Comparison of ENCODE assay signal across 18 cellular contexts in genomic region chr3:72595376-72595775, GRCh38.
DNase-seq lines count a peak whose midpoint lies in the region; ATAC-seq, FAIRE-seq and TF ChIP-seq lines count a peak whose summit lies in the region.
"Had no signal": no experiment of that assay in that cellular context is flagged by ENCODE, and none has a peak within 500 bp of the region (broad histone marks: within the 10 kb centered on the region; RNA-seq: fewer than 3 reads in every experiment).

No MANE protein-coding gene starts in this region.

- intact Hi-C loops in K562 (cut with micrococcal nuclease), result no loop called here

- TF ChIP-seq RAD21 in K562 (CRISPR knock-in tag; conservative IDR thresholded peaks at IDR 0.05 in 1 of 2, IDR thresholded peaks at IDR 0.05 in 1 of 2), result no peak

- ATAC-seq in GM23338 (no peak), K562 (peak; percentile 69), HG02981 (IDR thresholded peaks at IDR 0.05; ENCODE audit: unreplicated experiment) (no peak)

- H3K79me2 ChIP-seq in GM23338 (replicated peaks; ENCODE audit: insufficient read depth) (no peaks in the 10 kb centered on the region), K562 (ENCODE audit: control insufficient read depth, insufficient read depth, low read length) (no peaks in the 10 kb centered on the region)

- in situ Hi-C loops in K562 (cut with MboI), result no loop called here

- no peak overlapping the region for H3K4ac ChIP-seq in neuronal stem cell (ENCODE audit: low read length)

- H3K9me2 ChIP-seq in GM23338 (ENCODE audit: insufficient read depth), result no peaks in the 10 kb centered on the region

- H3K27ac ChIP-seq in GM23338 (ENCODE audit: low read depth) (no peak overlapping the region), K562 (ENCODE audit: extremely low read depth, low read depth, low read length) (no peak overlapping the region), neuronal stem cell (replicated peaks; ENCODE audit: low read length) (no peak overlapping the region)
- H3K27ac ChIP-seq: C4-2B, Peyer's patch had no signal

- DNase-seq in GM23338 (ENCODE audit: low spot score) (no peak), RPMI7951 (ENCODE audit: low read depth) (peak; percentile 53), K562 (ENCODE audit: extremely low read depth in 1 of 4, low spot score in 3 of 4) (peak; percentile 17 to 75 (median 40)), neuronal stem cell (ENCODE audit: low spot score) (no peak), T-helper 1 cell (no peak), activated T-cell treated with anti-CD3 and anti-CD28 coated beads for 4 hours (no peak)
- DNase-seq: COR-L47, H9, KBM-7, NCI-H1436 treated with DMSO at 0.1 percent for 48 hours, NCI-H2081 treated with DMSO at 0.1 percent for 48 hours, NCI-H510A, NCI-H82, Peyer's patch, Right ventricle myocardium superior had no signal

- peak; percentile 74 for TF ChIP-seq EP300 in K562 (IDR thresholded peaks at IDR 0.05; ENCODE audit: low read length)

- H3K4me2 ChIP-seq in GM23338 (no peak overlapping the region), K562 (ENCODE audit: insufficient read depth, low read length) (no peak overlapping the region; the same call in 1 of the 2 replicates), neuronal stem cell (ENCODE audit: insufficient read depth, low read length, poor library complexity, severe bottlenecking) (no peak overlapping the region)

- H3K79me1 ChIP-seq in neuronal stem cell (ENCODE audit: low read depth, low read length), result no peaks in the 10 kb centered on the region

- no peak for TF ChIP-seq POLR2A in K562 (conservative IDR thresholded peaks at IDR 0.05)

- no peaks in the 10 kb centered on the region for H4K20me1 ChIP-seq in GM23338 (replicated peaks; ENCODE audit: insufficient read depth)
- H4K20me1 ChIP-seq in K562 (replicated peaks; ENCODE audit: control insufficient read depth, insufficient read depth, low read length), result no peaks in the 10 kb centered on the region

- H3F3A ChIP-seq in GM23338 (replicated peaks; ENCODE audit: low read depth), result no peaks in the 10 kb centered on the region

- no peak overlapping the region for H2BK12ac ChIP-seq in neuronal stem cell (ENCODE audit: low read length)

- H3K14ac ChIP-seq in neuronal stem cell (ENCODE audit: low read length), result no peak overlapping the region

- peaks cover 40% of the 10 kb centered on the region for H3K4me1 Mint-ChIP-seq in GM23338

- H3K9me1 ChIP-seq in K562 (ENCODE audit: control insufficient read depth, insufficient read depth, low read length), result peaks cover 4% of the 10 kb centered on the region

- no peaks in the 10 kb centered on the region for H3K9me3 ChIP-seq in K562 (replicated peaks; ENCODE audit: control insufficient read depth, insufficient read depth, low read depth, low read length)
- no peaks in the 10 kb centered on the region for H3K9me3 ChIP-seq in neuronal stem cell (replicated peaks in 1 of 2; ENCODE audit: control insufficient read depth in 2 of 2, insufficient read depth in 1 of 2, low read depth in 1 of 2, low read length in 2 of 2)
- H3K9me3 ChIP-seq: Peyer's patch had no signal

- H3K9ac ChIP-seq in K562 (ENCODE audit: insufficient read depth in 1 of 2, low read depth in 2 of 2, low read length in 2 of 2) (no peak overlapping the region), neuronal stem cell (ENCODE audit: low read depth, low read length, poor library complexity) (peak overlapping the region; percentile 15)

- H3K27me3 ChIP-seq in GM23338 (ENCODE audit: insufficient read depth), result no peaks in the 10 kb centered on the region
- no peaks in the 10 kb centered on the region for H3K27me3 ChIP-seq in K562 (ENCODE audit: control insufficient read depth in 2 of 2, insufficient read depth in 2 of 2, low read length in 2 of 2)
- H3K27me3 ChIP-seq in neuronal stem cell (ENCODE audit: control insufficient read depth in 3 of 3, insufficient read depth in 3 of 3, low read depth in 1 of 3, low read length in 3 of 3), result peaks cover 0 to 89% (median 0%) of the 10 kb centered on the region in 3 experiments
- H3K27me3 ChIP-seq: Peyer's patch had no signal

- H3K23ac ChIP-seq in neuronal stem cell (ENCODE audit: low read depth, low read length, poor library complexity), result peak overlapping the region; percentile 6

- H2BK15ac ChIP-seq in neuronal stem cell (ENCODE audit: low read length), result no peak overlapping the region

- FAIRE-seq in K562 (lab: Jason Lieb, UNC), result peak; percentile 82
- FAIRE-seq: GM19239 had no signal

- WGBS in K562 (ENCODE audit: insufficient coverage, low coverage, missing lambda C conversion rate), result 0% methylated on average over 4 of the region's 4 CpGs
- no CpG with 5 or more reads among the region's 4 CpGs for WGBS in neuronal stem cell (ENCODE audit: extremely low coverage in 2 of 2, insufficient read length in 2 of 2, insufficient replicate concordance in 1 of 2), 2 donors

- no TSS peak for BruUV-seq in K562 (replicated peaks; lab: Mats Ljungman, UMichigan)

- H4K91ac ChIP-seq in neuronal stem cell (ENCODE audit: low read depth, low read length, poor library complexity), result no peak overlapping the region

- peaks cover 37% of the 10 kb centered on the region for H3K4me1 ChIP-seq in GM23338 (ENCODE audit: insufficient read depth)
- peaks cover 33 to 35% of the 10 kb centered on the region in 2 experiments; a peak in 4 of 5 replicates for H3K4me1 ChIP-seq in K562 (replicated peaks in 1 of 2; ENCODE audit: control insufficient read depth in 2 of 2, insufficient read depth in 2 of 2, low read length in 2 of 2)
- H3K4me1 ChIP-seq in neuronal stem cell (ENCODE audit: control insufficient read depth in 2 of 2, insufficient read depth in 1 of 2, low read depth in 1 of 2, low read length in 2 of 2), result peaks cover 16 to 36% of the 10 kb centered on the region in 2 donors

- H2BK5ac ChIP-seq in neuronal stem cell (ENCODE audit: low read length), result no peak overlapping the region

- H3K36me3 ChIP-seq in GM23338 (ENCODE audit: insufficient read depth), result no peaks in the 10 kb centered on the region
- no peaks in the 10 kb centered on the region for H3K36me3 ChIP-seq in K562 (ENCODE audit: control insufficient read depth, insufficient read depth, low read length)
- H3K36me3 ChIP-seq in neuronal stem cell (replicated peaks in 1 of 2; ENCODE audit: control insufficient read depth in 2 of 2, insufficient read depth in 2 of 2, low read length in 2 of 2), result no peaks in the 10 kb centered on the region
- H3K36me3 ChIP-seq: Peyer's patch had no signal

- no peak for TF ChIP-seq CTCF in GM23338 (conservative IDR thresholded peaks at IDR 0.05; ENCODE audit: low read depth in 2 of 2)
- TF ChIP-seq CTCF in K562 (IDR thresholded peaks at IDR 0.05 in 2 of 3, conservative IDR thresholded peaks at IDR 0.05 in 1 of 3; ENCODE audit: insufficient read depth in 2 of 3, low read depth in 1 of 3, low read length in 3 of 3), result no peak

- H2AFZ ChIP-seq in GM23338, result 0 out of 2 replicates have a peak overlapping the region, but pooled peaks have one; percentile 28
- H2AFZ ChIP-seq in K562 (ENCODE audit: low read depth, low read length), result no peak overlapping the region
- H2AFZ ChIP-seq in neuronal stem cell (ENCODE audit: low read length), result no peak overlapping the region

- no peak overlapping the region for H2AK5ac ChIP-seq in neuronal stem cell (ENCODE audit: low read depth, low read length)

- CTCF ChIA-PET in K562 (lab: Yijun Ruan, JAX; ENCODE audit: low intra/inter-chr PET ratio), result no interaction called here

- no peak overlapping the region for H3K18ac ChIP-seq in neuronal stem cell (ENCODE audit: low read length)

- no peaks in the 10 kb centered on the region for H3K9me3 Mint-ChIP-seq in GM23338
- H3K9me3 Mint-ChIP-seq: H9 had no signal

- H3K36me3 Mint-ChIP-seq in GM23338 (ENCODE audit: low read depth), result no peaks in the 10 kb centered on the region

- peaks cover 14% of the 10 kb centered on the region for H3K27me3 Mint-ChIP-seq in GM23338 (ENCODE audit: insufficient read depth, low read depth, poor library complexity)

- POLR2A ChIA-PET in K562 (lab: Yijun Ruan, JAX), result no interaction called here

- H4K8ac ChIP-seq in neuronal stem cell (ENCODE audit: low read depth, low read length), result no peak overlapping the region

- no peak overlapping the region for H3K27ac Mint-ChIP-seq in GM23338

- H3K4me3 ChIP-seq in GM23338 (no peak overlapping the region), K562 (no peak overlapping the region), neuronal stem cell (ENCODE audit: low read length in 2 of 2) (no peak overlapping the region)
- H3K4me3 ChIP-seq: Peyer's patch had no signal

- H2BK120ac ChIP-seq in neuronal stem cell (ENCODE audit: low read depth, low read length), result no peak overlapping the region

- no peak overlapping the region for H3K4me3 Mint-ChIP-seq in GM23338
- H3K4me3 Mint-ChIP-seq: H9 had no signal

TF ChIP-seq in GM23338, 12 proteins besides CTCF, POLR2A, EP300 and RAD21:
- no peak for TF ChIP-seq POLR2AphosphoS5 (IDR thresholded peaks at IDR 0.05; ENCODE audit: low read depth)

TF ChIP-seq in K562, 482 proteins besides CTCF, POLR2A, EP300 and RAD21 (continues in another document):
- peak; percentile 87 for TF ChIP-seq ARID1B (IDR thresholded peaks at IDR 0.05)
- peak in 1 of 2 experiments; percentile 45; a peak in 1 of 4 replicates for TF ChIP-seq HDAC1 (IDR thresholded peaks at IDR 0.05)
- 0 out of 2 replicates have a peak, but pooled peaks have one; percentile 39 for TF ChIP-seq ETV5 (CRISPR knock-in tag; IDR thresholded peaks at IDR 0.05; ENCODE audit: low read depth)
- TF ChIP-seq HDAC3 (IDR thresholded peaks at IDR 0.05; ENCODE audit: borderline replicate concordance, partially characterized antibody), result peak; percentile 57
- no peak for TF ChIP-seq BRD4 (IDR thresholded peaks at IDR 0.05)
- TF ChIP-seq PHF21A (IDR thresholded peaks at IDR 0.05; ENCODE audit: borderline replicate concordance, low read depth), result no peak
- TF ChIP-seq ZNF175 (CRISPR knock-in tag; IDR thresholded peaks at IDR 0.05; ENCODE audit: low read depth), result peak; percentile 36; the same call in 1 of the 2 replicates
- peak; percentile 31; the same call in 1 of the 2 replicates for TF ChIP-seq CXXC5 (CRISPR knock-in tag; IDR thresholded peaks at IDR 0.05)
- peak; percentile 50; the same call in 1 of the 2 replicates for TF ChIP-seq ATF3 (IDR thresholded peaks at IDR 0.05)
- TF ChIP-seq ATF3 (CRISPR knock-in tag; conservative IDR thresholded peaks at IDR 0.05), result no peak
- peak; percentile 55 for TF ChIP-seq ETV1 (tag; conservative IDR thresholded peaks at IDR 0.05; ENCODE audit: low read depth)
- TF ChIP-seq NFIC (IDR thresholded peaks at IDR 0.05), result peak; percentile 68
- TF ChIP-seq HDAC2 (IDR thresholded peaks at IDR 0.05), result 0 out of 2 replicates have a peak, but pooled peaks have one; percentile 35
- TF ChIP-seq ZNF324 (CRISPR knock-in tag; IDR thresholded peaks at IDR 0.05), result no peak
- TF ChIP-seq SMARCE1 (IDR thresholded peaks at IDR 0.05), result peak; percentile 66

Comparison
In these comparisons a context has a peak if more than half of its experiments do, and no peak if none do; other contexts are left out.
1. DNase-seq: peak in RPMI7951 (single experiment) and K562 (4 of 4); none in GM23338 (single experiment), neuronal stem cell (single experiment), T-helper 1 cell (0 of 5) and activated T-cell treated with anti-CD3 and anti-CD28 coated beads for 4 hours (single experiment).